In genomic region chr2:189049709-189050108, GRCh38 we compare ENCODE assay signal across 15 cellular contexts.
"Had no signal": no experiment of that assay in that cellular context is flagged by ENCODE, and none has a peak within 500 bp of the region (broad histone marks: within the 10 kb centered on the region; RNA-seq: fewer than 3 reads in every experiment).

No MANE protein-coding gene starts in this region.

- H3K36me3 ChIP-seq: left lung had no signal

- DNase-seq: activated CD4-positive, CD25-positive, alpha-beta regulatory T cell; activated naive CD8-positive, alpha-beta T cell treated with anti-CD3 and anti-CD28 coated beads, Interleukin-2, amount 10 ng/mL, durations not matched to agents 7 days and 5 days; aorta; kidney; left lung; mammary epithelial cell; naive B cell; stimulated activated CD4-positive, alpha-beta T cell treated with anti-CD3 and anti-CD28 coated beads, Interleukin-4, amount 100 ng/mL, for 24 hours; stimulated activated naive CD4-positive, alpha-beta T cell; substantia nigra; transverse colon had no signal

- H3K4me3 Mint-ChIP-seq: activated naive CD8-positive, alpha-beta T cell treated with anti-CD3 and anti-CD28 coated beads, Interleukin-2, amount 10 ng/mL, durations not matched to agents 7 days and 5 days; activated T-helper 1 cell treated with anti-CD3 and anti-CD28 coated beads, Interleukin-12 subunit alpha, Interleukin-12 subunit beta, Interleukin-2, Interleukin-4 antibody, amounts not matched to agents 30 ng/mL and 10 ng/mL and 1 ng/mL, durations not matched to agents 14 hours and 24 hours and 36 hours; T-helper 2 cell treated with Interferon-gamma antibody and Interleukin-4, amounts not matched to agents 5 μg/mL and 100 μg/mL, for 36 hours had no signal

- H3K27me3 Mint-ChIP-seq: activated naive CD8-positive, alpha-beta T cell treated with anti-CD3 and anti-CD28 coated beads, Interleukin-2, amount 10 ng/mL, durations not matched to agents 7 days and 5 days; naive B cell had no signal

- FAIRE-seq: colon, kidney had no signal

- H3K4me1 Mint-ChIP-seq: activated naive CD8-positive, alpha-beta T cell treated with anti-CD3 and anti-CD28 coated beads, Interleukin-2, amount 10 ng/mL, durations not matched to agents 7 days and 5 days; naive B cell had no signal

- H3K9me3 ChIP-seq: left lung, transverse colon had no signal

- H3K36me3 Mint-ChIP-seq: activated naive CD8-positive, alpha-beta T cell treated with anti-CD3 and anti-CD28 coated beads, Interleukin-2, amount 10 ng/mL, durations not matched to agents 7 days and 5 days; naive B cell had no signal

- H3K27ac Mint-ChIP-seq: activated naive CD8-positive, alpha-beta T cell treated with anti-CD3 and anti-CD28 coated beads, Interleukin-2, amount 10 ng/mL, durations not matched to agents 7 days and 5 days; activated T-helper 1 cell treated with anti-CD3 and anti-CD28 coated beads, Interleukin-12 subunit alpha, Interleukin-12 subunit beta, Interleukin-2, Interleukin-4 antibody, amounts not matched to agents 30 ng/mL and 10 ng/mL and 1 ng/mL, durations not matched to agents 14 hours and 24 hours and 36 hours; naive B cell; T-helper 2 cell treated with Interferon-gamma antibody and Interleukin-4, amounts not matched to agents 5 μg/mL and 100 μg/mL, for 36 hours had no signal

- H3K4me1 ChIP-seq: left lung, transverse colon had no signal

- H3K27me3 ChIP-seq: hepatocyte, left lung, transverse colon had no signal

- H3K4me3 ChIP-seq: hepatocyte, left lung, transverse colon had no signal

- ATAC-seq: left lung had no signal

- H3K9me3 Mint-ChIP-seq: activated naive CD8-positive, alpha-beta T cell treated with anti-CD3 and anti-CD28 coated beads, Interleukin-2, amount 10 ng/mL, durations not matched to agents 7 days and 5 days; activated T-helper 1 cell treated with anti-CD3 and anti-CD28 coated beads, Interleukin-12 subunit alpha, Interleukin-12 subunit beta, Interleukin-2, Interleukin-4 antibody, amounts not matched to agents 30 ng/mL and 10 ng/mL and 1 ng/mL, durations not matched to agents 14 hours and 24 hours and 36 hours; naive B cell; T-helper 2 cell treated with Interferon-gamma antibody and Interleukin-4, amounts not matched to agents 5 μg/mL and 100 μg/mL, for 36 hours had no signal

- H3K27ac ChIP-seq: hepatocyte, left lung, transverse colon had no signal
